Comparison of ENCODE assay signal across 10 cellular contexts in genomic region chr22:45612940-45613339, GRCh38. TPM values are rescaled to one million over a fixed set of nuclear protein-coding genes. Genes with fewer than 3 reads are reported as not detected.
DNase-seq lines count a peak whose midpoint lies in the region; ATAC-seq and TF ChIP-seq lines count a peak whose summit lies in the region.
"Had no signal": no experiment of that assay in that cellular context is flagged by ENCODE, and none has a peak within 500 bp of the region (broad histone marks: within the 10 kb centered on the region; RNA-seq: fewer than 3 reads in every experiment).

No MANE protein-coding gene starts in this region.

- H3K27ac ChIP-seq in SJCRH30 (peak overlapping the region; percentile 66), esophagus muscularis mucosa (replicated peaks in 1 of 4) (peak overlapping the region in 3 of 4 donors; percentile 40 to 59 (median 43)), neural progenitor cell (no peak overlapping the region)
- H3K27ac ChIP-seq: hepatocyte had no signal

- ATAC-seq in HG03196 (IDR thresholded peaks at IDR 0.05; ENCODE audit: unreplicated experiment) = no peak

- H3K9me3 ChIP-seq in BE2C (no peaks in the 10 kb centered on the region), SJCRH30 (replicated peaks) (no peaks in the 10 kb centered on the region), esophagus muscularis mucosa (peaks cover 0 to 4% (median 0%) of the 10 kb centered on the region in 4 donors), neural progenitor cell (ENCODE audit: low read depth) (no peaks in the 10 kb centered on the region)

- H4K20me1 ChIP-seq in neural progenitor cell (ENCODE audit: low read depth) = no peaks in the 10 kb centered on the region

- H3K27me3 ChIP-seq in BE2C = no peaks in the 10 kb centered on the region
- no peaks in the 10 kb centered on the region for H3K27me3 ChIP-seq in SJCRH30
- no peaks in the 10 kb centered on the region for H3K27me3 ChIP-seq in esophagus muscularis mucosa
- no peaks in the 10 kb centered on the region for H3K27me3 ChIP-seq in neural progenitor cell
- H3K27me3 ChIP-seq: hepatocyte had no signal

- DNase-seq in BE2C (peak; percentile 46), SJCRH30 (peak in 1 of 2 experiments; percentile 29), esophagus muscularis mucosa (ENCODE audit: extremely low spot score) (no peak), neural progenitor cell (ENCODE audit: low spot score) (peak; percentile 48), COLO829 (ENCODE audit: low spot score) (no peak), GM10248 (ENCODE audit: extremely low spot score) (no peak), CD1c-positive myeloid dendritic cell (ENCODE audit: extremely low spot score) (no peak)
- DNase-seq: NCI-H446 treated with DMSO at 0.1 percent for 48 hours had no signal

- CTCF ChIA-PET in GM10248 (lab: Yijun Ruan, JAX) = no interaction called here

- POLR2A ChIA-PET in GM10248 (lab: Yijun Ruan, JAX) = no interaction called here

- H2AFZ ChIP-seq in neural progenitor cell (replicated peaks) = no peak overlapping the region
- H2AFZ ChIP-seq: hepatocyte had no signal

- H3K9me3 Mint-ChIP-seq in neural progenitor cell = peaks cover 3% of the 10 kb centered on the region

- H3K36me3 ChIP-seq in BE2C = no peaks in the 10 kb centered on the region
- no peaks in the 10 kb centered on the region for H3K36me3 ChIP-seq in SJCRH30
- H3K36me3 ChIP-seq in esophagus muscularis mucosa = no peaks in the 10 kb centered on the region
- H3K36me3 ChIP-seq in neural progenitor cell = no peaks in the 10 kb centered on the region

- TF ChIP-seq EP300 in esophagus muscularis mucosa (IDR thresholded peaks at IDR 0.05) = no peak

- no peaks in the 10 kb centered on the region for H3K4me1 ChIP-seq in BE2C
- H3K4me1 ChIP-seq in SJCRH30 = peaks cover 16% of the 10 kb centered on the region
- H3K4me1 ChIP-seq in esophagus muscularis mucosa = peaks cover 0 to 7% (median 0%) of the 10 kb centered on the region in 4 donors
- peaks cover 4% of the 10 kb centered on the region for H3K4me1 ChIP-seq in neural progenitor cell

- H3K4me2 ChIP-seq in neural progenitor cell = no peak overlapping the region
- H3K4me2 ChIP-seq: hepatocyte had no signal

- WGBS in esophagus muscularis mucosa = 69% methylated on average over 15 of the region's 15 CpGs

- H3K4me1 Mint-ChIP-seq in neural progenitor cell = peaks cover 24% of the 10 kb centered on the region

- peaks cover 4% of the 10 kb centered on the region for H3K27me3 Mint-ChIP-seq in neural progenitor cell (ENCODE audit: insufficient read depth, low read depth)

- no peak for TF ChIP-seq POLR2A in esophagus muscularis mucosa (IDR thresholded peaks at IDR 0.05; ENCODE audit: low read depth)

- H3K79me2 ChIP-seq in neural progenitor cell (ENCODE audit: low read depth) = no peaks in the 10 kb centered on the region
- H3K79me2 ChIP-seq: hepatocyte had no signal

- H3K9ac ChIP-seq in neural progenitor cell = no peak overlapping the region

- no peak overlapping the region for H3K27ac Mint-ChIP-seq in neural progenitor cell

- H3K4me3 Mint-ChIP-seq in neural progenitor cell = no peak overlapping the region

- H3K36me3 Mint-ChIP-seq in neural progenitor cell = no peaks in the 10 kb centered on the region

- peaks cover 8% of the 10 kb centered on the region for H3F3A ChIP-seq in neural progenitor cell (ENCODE audit: low read depth)

- H3K4me3 ChIP-seq in BE2C (ENCODE audit: low read depth, low read length) = no peak overlapping the region
- H3K4me3 ChIP-seq in SJCRH30 = peak overlapping the region; percentile 25
- H3K4me3 ChIP-seq in esophagus muscularis mucosa = peak overlapping the region in 1 of 4 donors; percentile 12
- H3K4me3 ChIP-seq in neural progenitor cell = no peak overlapping the region
- H3K4me3 ChIP-seq: hepatocyte had no signal

- intact Hi-C loops in esophagus muscularis mucosa (cut with DNase I) = no loop called here

- TF ChIP-seq CTCF in BE2C (IDR thresholded peaks at IDR 0.05; ENCODE audit: low read depth, low read length) (no peak), esophagus muscularis mucosa (IDR thresholded peaks at IDR 0.05) (no peak), neural progenitor cell (IDR thresholded peaks at IDR 0.05) (no peak), GM10248 (IDR thresholded peaks at IDR 0.05; ENCODE audit: control extremely low read depth, extremely low read depth, low read depth, missing control alignments) (no peak)

RNA-seq across cellular contexts. Expression of gene ATXN10, which starts 58.7 kb away (rescaled TPM):
- 126 TPM for polyA plus RNA-seq in BE2C (2012; ENCODE audit: insufficient read depth, insufficient read length, low read depth)
- total RNA-seq in SJCRH30 (2014; rRNA removed; shearing (Covaris generic)) = 38.4 and 51.4 TPM in 2 replicates
- total RNA-seq in esophagus muscularis mucosa (100 to 1,000 TPM in 2 of 4 donors, 10 to 100 TPM in 2; 67.5 to 126 (median 91.2) TPM), neural progenitor cell (ENCODE audit: low replicate concordance) (125 and 168 TPM in 2 replicates)

Comparison
In these comparisons a context has a peak if more than half of its experiments do, and no peak if none do; other contexts are left out.
1. DNase-seq: peak in BE2C (single experiment) and neural progenitor cell (single experiment); none in esophagus muscularis mucosa (single experiment), COLO829 (single experiment), GM10248 (single experiment) and CD1c-positive myeloid dendritic cell (single experiment).